Comparison of ENCODE assay signal across 9 cellular contexts in genomic region chr6:15023448-15023847, GRCh38.
DNase-seq lines count a peak whose midpoint lies in the region; ATAC-seq lines count a peak whose summit lies in the region.
"Had no signal": no experiment of that assay in that cellular context is flagged by ENCODE, and none has a peak within 500 bp of the region (broad histone marks: within the 10 kb centered on the region; RNA-seq: fewer than 3 reads in every experiment).

No MANE protein-coding gene starts in this region.

- CTCF ChIA-PET in activated CD8-positive, alpha-beta T cell treated with anti-CD3 and anti-CD28 coated beads, Interleukin-2, amount 10 ng/mL, durations not matched to agents 7 days and 5 days (lab: Charles Lee) = no interaction called here

- no peak overlapping the region for H3K27ac ChIP-seq in GM23248

- H2AFZ ChIP-seq in GM23248 = no peak overlapping the region

- H3K79me2 ChIP-seq in GM23248 (ENCODE audit: insufficient read depth) = no peaks in the 10 kb centered on the region

- H3K36me3 ChIP-seq in GM23248 (ENCODE audit: low read depth) = no peaks in the 10 kb centered on the region

- WGBS in GM23248 (ENCODE audit: low coverage in 1 of 2, low lambda C conversion rate in 2 of 2, missing lambda C conversion rate in 2 of 2), 2 experiments = 95 to 96% methylated on average over 8 of the region's 8 CpGs

- H3K27me3 Mint-ChIP-seq in activated CD8-positive, alpha-beta T cell treated with anti-CD3 and anti-CD28 coated beads, Interleukin-2, amount 10 ng/mL, durations not matched to agents 7 days and 5 days (ENCODE audit: low read depth) = no peaks in the 10 kb centered on the region
- H3K27me3 Mint-ChIP-seq in naive thymus-derived CD8-positive, alpha-beta T cell = peaks cover 2 to 13% (median 4%) of the 10 kb centered on the region in 5 donors

- H3K36me3 Mint-ChIP-seq in activated CD8-positive, alpha-beta T cell treated with anti-CD3 and anti-CD28 coated beads, Interleukin-2, amount 10 ng/mL, durations not matched to agents 7 days and 5 days (ENCODE audit: low read depth) = peaks cover 2% of the 10 kb centered on the region
- H3K36me3 Mint-ChIP-seq in naive thymus-derived CD8-positive, alpha-beta T cell = peaks cover 0 to 3% (median 0%) of the 10 kb centered on the region in 3 donors
- H3K36me3 Mint-ChIP-seq: naive B cell had no signal

- H3K4me3 ChIP-seq in GM23248 = no peak overlapping the region

- H3K9me3 ChIP-seq in GM23248 (ENCODE audit: low read depth) = no peaks in the 10 kb centered on the region

- peak overlapping the region; percentile 79 for H3K27ac Mint-ChIP-seq in activated CD8-positive, alpha-beta T cell treated with anti-CD3 and anti-CD28 coated beads, Interleukin-2, amount 10 ng/mL, durations not matched to agents 7 days and 5 days
- peak overlapping the region in 4 of 10 donors; percentile 34 to 60 (median 41) for H3K27ac Mint-ChIP-seq in naive thymus-derived CD8-positive, alpha-beta T cell

- H3K27me3 ChIP-seq in GM23248 (replicated peaks; ENCODE audit: insufficient read depth) = no peaks in the 10 kb centered on the region

- H3K4me2 ChIP-seq in GM23248 (ENCODE audit: unreplicated experiment) = no peak overlapping the region

- H4K20me1 ChIP-seq in GM23248 (ENCODE audit: insufficient read depth) = no peaks in the 10 kb centered on the region

- H3K4me3 Mint-ChIP-seq in activated CD8-positive, alpha-beta T cell treated with anti-CD3 and anti-CD28 coated beads, Interleukin-2, amount 10 ng/mL, durations not matched to agents 7 days and 5 days = no peak overlapping the region
- H3K4me3 Mint-ChIP-seq in naive thymus-derived CD8-positive, alpha-beta T cell = peak overlapping the region in 3 of 10 donors; percentile 10 to 78 (median 66)

- in situ Hi-C loops in GM23248 (cut with MboI) = no loop called here

- no peak overlapping the region for H3K9ac ChIP-seq in GM23248

- H3K9me3 Mint-ChIP-seq in activated CD8-positive, alpha-beta T cell treated with anti-CD3 and anti-CD28 coated beads, Interleukin-2, amount 10 ng/mL, durations not matched to agents 7 days and 5 days (ENCODE audit: insufficient read depth) = no peaks in the 10 kb centered on the region
- peaks cover 0 to 4% (median 0%) of the 10 kb centered on the region in 9 donors for H3K9me3 Mint-ChIP-seq in naive thymus-derived CD8-positive, alpha-beta T cell

- ATAC-seq in GM19328 (IDR thresholded peaks at IDR 0.05; ENCODE audit: unreplicated experiment) (peak; percentile 86), HG03045 (IDR thresholded peaks at IDR 0.05; ENCODE audit: unreplicated experiment) (peak; percentile 96)
- ATAC-seq in activated CD8-positive, alpha-beta T cell treated with anti-CD3 and anti-CD28 coated beads, Interleukin-2, amount 10 ng/mL, durations not matched to agents 7 days and 5 days = peak; percentile 84
- ATAC-seq in naive thymus-derived CD8-positive, alpha-beta T cell = no peak

- no peaks in the 10 kb centered on the region for H3K4me1 ChIP-seq in GM23248 (ENCODE audit: insufficient read depth)

- peak; percentile 51 for DNase-seq in activated CD8-positive, alpha-beta T cell treated with anti-CD3 and anti-CD28 coated beads, Interleukin-2, amount 10 ng/mL, durations not matched to agents 7 days and 5 days
- peak; percentile 49 to 65 for DNase-seq in stimulated activated CD4-positive, alpha-beta T cell treated with anti-CD3 and anti-CD28 coated beads, Interleukin-4, amount 100 ng/mL, for 48 hours (ENCODE audit: low read depth in 2 of 2)
- DNase-seq in A172 (ENCODE audit: low spot score) (no peak), putamen (ENCODE audit: low spot score) (no peak), GM23248 (no peak)
- DNase-seq in naive thymus-derived CD8-positive, alpha-beta T cell = no peak
- DNase-seq: naive B cell had no signal

- no peaks in the 10 kb centered on the region for H3K9me2 ChIP-seq in GM23248 (ENCODE audit: insufficient read depth)

- no peaks in the 10 kb centered on the region for H3F3A ChIP-seq in GM23248 (ENCODE audit: insufficient read depth)

- POLR2A ChIA-PET in activated CD8-positive, alpha-beta T cell treated with anti-CD3 and anti-CD28 coated beads, Interleukin-2, amount 10 ng/mL, durations not matched to agents 7 days and 5 days (lab: Charles Lee) = no interaction called here
- POLR2A ChIA-PET in naive thymus-derived CD8-positive, alpha-beta T cell (lab: Charles Lee) = no interaction called here

- peaks cover 13% of the 10 kb centered on the region for H3K4me1 Mint-ChIP-seq in activated CD8-positive, alpha-beta T cell treated with anti-CD3 and anti-CD28 coated beads, Interleukin-2, amount 10 ng/mL, durations not matched to agents 7 days and 5 days (ENCODE audit: low read depth)
- H3K4me1 Mint-ChIP-seq in naive thymus-derived CD8-positive, alpha-beta T cell = peaks cover 0 to 12% (median 5%) of the 10 kb centered on the region in 4 donors

Comparison
In these comparisons a context has a peak if more than half of its experiments do, and no peak if none do; other contexts are left out.
1. ATAC-seq: peak in GM19328 (single experiment), HG03045 (single experiment) and activated CD8-positive, alpha-beta T cell treated with anti-CD3 and anti-CD28 coated beads, Interleukin-2, amount 10 ng/mL, durations not matched to agents 7 days and 5 days (single experiment); none in naive thymus-derived CD8-positive, alpha-beta T cell (0 of 2).
2. DNase-seq: peak in activated CD8-positive, alpha-beta T cell treated with anti-CD3 and anti-CD28 coated beads, Interleukin-2, amount 10 ng/mL, durations not matched to agents 7 days and 5 days (single experiment) and stimulated activated CD4-positive, alpha-beta T cell treated with anti-CD3 and anti-CD28 coated beads, Interleukin-4, amount 100 ng/mL, for 48 hours (2 of 2); none in A172 (single experiment), putamen (single experiment), GM23248 (single experiment) and naive thymus-derived CD8-positive, alpha-beta T cell (0 of 10).